Comparison of ENCODE assay signal across 13 cellular contexts in genomic region chr17:71363661-71364060, GRCh38.
DNase-seq lines count a peak whose midpoint lies in the region; ATAC-seq and TF ChIP-seq lines count a peak whose summit lies in the region.
"Had no signal": no experiment of that assay in that cellular context is flagged by ENCODE, and none has a peak within 500 bp of the region (broad histone marks: within the 10 kb centered on the region; RNA-seq: fewer than 3 reads in every experiment).

No MANE protein-coding gene starts in this region.

- DNase-seq in GM23338 (ENCODE audit: low spot score) (no peak), esophagus muscularis mucosa (ENCODE audit: extremely low spot score) (peak; percentile 57), kidney glomerular epithelial cell (lab: John Stamatoyannopoulos, UW) (peak; percentile 20), trophoblast cell (no peak), MM.1S (no peak), NAMALWA (ENCODE audit: low spot score) (no peak)
- DNase-seq: BE2C; C1 segment of cervical spinal cord; CD4-positive, CD25-positive, alpha-beta regulatory T cell; CD8-positive, alpha-beta memory T cell; COR-L47 had no signal

- ATAC-seq in GM23338, result no peak
- ATAC-seq in HG02938 (IDR thresholded peaks at IDR 0.05; ENCODE audit: unreplicated experiment), result no peak

- H3K36me3 Mint-ChIP-seq in GM23338 (ENCODE audit: low read depth), result no peaks in the 10 kb centered on the region
- H3K36me3 Mint-ChIP-seq: CD4-positive, CD25-positive, alpha-beta regulatory T cell; CD8-positive, alpha-beta memory T cell had no signal

- no peak overlapping the region for H3K27ac ChIP-seq in GM23338 (ENCODE audit: low read depth)
- no peak overlapping the region for H3K27ac ChIP-seq in esophagus muscularis mucosa (replicated peaks in 1 of 4)
- no peak overlapping the region for H3K27ac ChIP-seq in trophoblast cell (ENCODE audit: low read depth, low read length)
- no peak overlapping the region for H3K27ac ChIP-seq in MM.1S (ENCODE audit: low read length)

- no peak overlapping the region for H3K9ac ChIP-seq in trophoblast cell (ENCODE audit: low read length)
- no peak overlapping the region for H3K9ac ChIP-seq in MM.1S (ENCODE audit: low read length)

- no peak overlapping the region for H2BK12ac ChIP-seq in trophoblast cell (ENCODE audit: low read length)

- H3K23ac ChIP-seq in trophoblast cell (ENCODE audit: low read length), result peak overlapping the region; percentile 72

- H3K27me3 Mint-ChIP-seq in GM23338 (ENCODE audit: insufficient read depth, low read depth, poor library complexity), result no peaks in the 10 kb centered on the region
- H3K27me3 Mint-ChIP-seq: CD4-positive, CD25-positive, alpha-beta regulatory T cell; CD8-positive, alpha-beta memory T cell had no signal

- WGBS in esophagus muscularis mucosa, result 80% methylated on average over 2 of the region's 2 CpGs
- no CpG with 5 or more reads among the region's 2 CpGs for WGBS in trophoblast cell (ENCODE audit: extremely low coverage, insufficient coverage, insufficient read length)

- TF ChIP-seq CTCF in GM23338 (conservative IDR thresholded peaks at IDR 0.05; ENCODE audit: low read depth in 2 of 2) (no peak), esophagus muscularis mucosa (IDR thresholded peaks at IDR 0.05) (no peak), MM.1S (IDR thresholded peaks at IDR 0.05; ENCODE audit: low read length) (no peak)

- H3K27me3 ChIP-seq in GM23338 (ENCODE audit: insufficient read depth), result no peaks in the 10 kb centered on the region
- no peaks in the 10 kb centered on the region for H3K27me3 ChIP-seq in esophagus muscularis mucosa
- no peaks in the 10 kb centered on the region for H3K27me3 ChIP-seq in trophoblast cell (ENCODE audit: insufficient read depth, low read length)
- H3K27me3 ChIP-seq in MM.1S (replicated peaks; ENCODE audit: insufficient read depth, low read length), result no peaks in the 10 kb centered on the region
- H3K27me3 ChIP-seq: BE2C had no signal

- no peaks in the 10 kb centered on the region for H3K4me1 Mint-ChIP-seq in GM23338
- H3K4me1 Mint-ChIP-seq: CD4-positive, CD25-positive, alpha-beta regulatory T cell; CD8-positive, alpha-beta memory T cell had no signal

- H3K4me1 ChIP-seq in GM23338 (ENCODE audit: insufficient read depth) (no peaks in the 10 kb centered on the region), esophagus muscularis mucosa (no peaks in the 10 kb centered on the region), trophoblast cell (ENCODE audit: control insufficient read depth in 1 of 2, insufficient read depth in 2 of 2, low read length in 2 of 2) (no peaks in the 10 kb centered on the region), MM.1S (ENCODE audit: low read length) (no peaks in the 10 kb centered on the region)
- H3K4me1 ChIP-seq: BE2C, HAP-1 had no signal

- no peak overlapping the region for H4K8ac ChIP-seq in trophoblast cell (ENCODE audit: low read depth, low read length)

- H3K36me3 ChIP-seq in GM23338 (ENCODE audit: insufficient read depth) (no peaks in the 10 kb centered on the region), esophagus muscularis mucosa (no peaks in the 10 kb centered on the region), trophoblast cell (ENCODE audit: control insufficient read depth in 1 of 2, insufficient read depth in 2 of 2, low read length in 2 of 2) (no peaks in the 10 kb centered on the region), MM.1S (replicated peaks; ENCODE audit: insufficient read depth, low read length) (no peaks in the 10 kb centered on the region)
- H3K36me3 ChIP-seq: BE2C, HAP-1 had no signal

- H3K79me2 ChIP-seq in GM23338 (replicated peaks; ENCODE audit: insufficient read depth) (no peaks in the 10 kb centered on the region), trophoblast cell (ENCODE audit: control insufficient read depth, insufficient read depth, low read length, poor library complexity) (no peaks in the 10 kb centered on the region), MM.1S (ENCODE audit: low read length) (no peaks in the 10 kb centered on the region)

- H3K79me1 ChIP-seq in trophoblast cell (ENCODE audit: low read length), result no peaks in the 10 kb centered on the region

- no peak for TF ChIP-seq EP300 in esophagus muscularis mucosa (IDR thresholded peaks at IDR 0.05)

- no peak overlapping the region for H3K4me3 Mint-ChIP-seq in GM23338
- H3K4me3 Mint-ChIP-seq: CD4-positive, CD25-positive, alpha-beta regulatory T cell; CD8-positive, alpha-beta memory T cell had no signal

- no peak overlapping the region for H2AK5ac ChIP-seq in trophoblast cell (ENCODE audit: low read length)

- peaks cover 10% of the 10 kb centered on the region for H3K9me2 ChIP-seq in GM23338 (ENCODE audit: insufficient read depth)
- H3K9me2 ChIP-seq in MM.1S (replicated peaks; ENCODE audit: insufficient read depth, low read length), result no peaks in the 10 kb centered on the region

- no peak overlapping the region for H4K12ac ChIP-seq in trophoblast cell (ENCODE audit: low read depth, low read length)

- H3K14ac ChIP-seq in trophoblast cell (ENCODE audit: low read length), result no peak overlapping the region

- H2AFZ ChIP-seq in GM23338 (0 out of 2 replicates have a peak overlapping the region, but pooled peaks have one; percentile 63), trophoblast cell (ENCODE audit: insufficient read depth, low read length, poor library complexity) (no peak overlapping the region), MM.1S (ENCODE audit: low read length) (no peak overlapping the region)

- H2BK120ac ChIP-seq in trophoblast cell (ENCODE audit: insufficient read depth, low read length, poor library complexity), result no peak overlapping the region

- H3K4me2 ChIP-seq in GM23338, result no peak overlapping the region
- H3K4me2 ChIP-seq in trophoblast cell (ENCODE audit: low read length), result no peak overlapping the region
- no peak overlapping the region for H3K4me2 ChIP-seq in MM.1S (ENCODE audit: low read depth, low read length)

- peaks cover 0 to under 1% (median 0%) of the 10 kb centered on the region in 4 donors for H3K9me3 ChIP-seq in esophagus muscularis mucosa
- no peaks in the 10 kb centered on the region for H3K9me3 ChIP-seq in trophoblast cell (ENCODE audit: insufficient read depth, low read depth, low read length)
- no peaks in the 10 kb centered on the region for H3K9me3 ChIP-seq in MM.1S (replicated peaks; ENCODE audit: insufficient read depth, low read length)
- H3K9me3 ChIP-seq: BE2C, HAP-1 had no signal

- H3K4ac ChIP-seq in trophoblast cell (ENCODE audit: low read depth, low read length), result no peak overlapping the region

- no peak overlapping the region for H3K27ac Mint-ChIP-seq in GM23338
- H3K27ac Mint-ChIP-seq: CD4-positive, CD25-positive, alpha-beta regulatory T cell had no signal

- H4K20me1 ChIP-seq in GM23338 (replicated peaks; ENCODE audit: insufficient read depth) (no peaks in the 10 kb centered on the region), MM.1S (ENCODE audit: insufficient read depth, low read length) (no peaks in the 10 kb centered on the region)

- intact Hi-C loops in esophagus muscularis mucosa (cut with DNase I), result no loop called here

- H3F3A ChIP-seq in GM23338 (replicated peaks; ENCODE audit: low read depth), result no peaks in the 10 kb centered on the region
- H3F3A ChIP-seq in MM.1S (ENCODE audit: insufficient read depth, low read length), result no peaks in the 10 kb centered on the region

- no peak overlapping the region for H3K18ac ChIP-seq in trophoblast cell (ENCODE audit: low read length)

- no peak for TF ChIP-seq POLR2A in esophagus muscularis mucosa (IDR thresholded peaks at IDR 0.05; ENCODE audit: low read depth)

- H4K91ac ChIP-seq in trophoblast cell (ENCODE audit: low read depth, low read length), result no peak overlapping the region

- no peak overlapping the region for H2BK5ac ChIP-seq in trophoblast cell (ENCODE audit: low read depth, low read length, poor library complexity)

- peaks cover 11% of the 10 kb centered on the region; the same call in 2 of the 3 replicates for H3K9me3 Mint-ChIP-seq in GM23338

- H3K4me3 ChIP-seq in GM23338, result no peak overlapping the region
- no peak overlapping the region for H3K4me3 ChIP-seq in esophagus muscularis mucosa
- no peak overlapping the region for H3K4me3 ChIP-seq in trophoblast cell (ENCODE audit: low read depth, low read length)
- H3K4me3 ChIP-seq in MM.1S (ENCODE audit: low read length), result no peak overlapping the region
- H3K4me3 ChIP-seq: HAP-1 had no signal

TF ChIP-seq in GM23338, 12 proteins besides CTCF, POLR2A, EP300 and RAD21 (continues in another document):
- TF ChIP-seq ETS1 (IDR thresholded peaks at IDR 0.05) (no peak), ZNF331 (CRISPR knock-in tag; IDR thresholded peaks at IDR 0.05; ENCODE audit: low read depth) (no peak), REST (IDR thresholded peaks at IDR 0.05; ENCODE audit: unreplicated experiment) (no peak)

Comparison
In these comparisons a context has a peak if more than half of its experiments do, and no peak if none do; other contexts are left out.
1. DNase-seq: peak in esophagus muscularis mucosa (single experiment) and kidney glomerular epithelial cell (single experiment); none in GM23338 (single experiment), trophoblast cell (0 of 2), MM.1S (single experiment) and NAMALWA (single experiment).